In genomic region chr14:74610199-74610865, GRCh38 we compare ENCODE assay signal across 9 cellular contexts. TPM values are rescaled to one million over a fixed set of nuclear protein-coding genes. Genes with fewer than 3 reads are reported as not detected.
DNase-seq lines count a peak whose midpoint lies in the region; ATAC-seq and TF ChIP-seq lines count a peak whose summit lies in the region.
"Had no signal": no experiment of that assay in that cellular context is flagged by ENCODE, and none has a peak within 500 bp of the region (broad histone marks: within the 10 kb centered on the region; RNA-seq: fewer than 3 reads in every experiment).

No MANE protein-coding gene starts in this region.

- peak overlapping the region; percentile 92 for H3K4me2 ChIP-seq in GM23248 (ENCODE audit: unreplicated experiment)

- H3F3A ChIP-seq in GM23248 (ENCODE audit: insufficient read depth), result peaks cover 36% of the 10 kb centered on the region

- H3K36me3 Mint-ChIP-seq in chondrocyte (ENCODE audit: low read depth), result no peaks in the 10 kb centered on the region
- no peaks in the 10 kb centered on the region for H3K36me3 Mint-ChIP-seq in naive thymus-derived CD4-positive, alpha-beta T cell

- no peaks in the 10 kb centered on the region for H3K9me3 ChIP-seq in GM23248 (ENCODE audit: low read depth)
- no peaks in the 10 kb centered on the region for H3K9me3 ChIP-seq in naive thymus-derived CD4-positive, alpha-beta T cell (ENCODE audit: control insufficient read depth in 2 of 3, low read length in 3 of 3)

- no peak overlapping the region for H2AFZ ChIP-seq in ACC112 (ENCODE audit: low read length, unreplicated experiment)
- H2AFZ ChIP-seq in GM23248, result no peak overlapping the region

- H3K4me1 ChIP-seq in ACC112 (ENCODE audit: control insufficient read depth, insufficient read depth, low read length, unreplicated experiment) (peaks cover 46% of the 10 kb centered on the region), GM23248 (ENCODE audit: insufficient read depth) (peaks cover 64% of the 10 kb centered on the region)
- H3K4me1 ChIP-seq in naive thymus-derived CD4-positive, alpha-beta T cell (ENCODE audit: control insufficient read depth in 2 of 2, insufficient read depth in 2 of 2, low read length in 2 of 2), result peaks cover 3 to 4% of the 10 kb centered on the region in 2 donors

- H3K27me3 ChIP-seq in ACC112 (ENCODE audit: insufficient read depth, low read length), result no peaks in the 10 kb centered on the region
- no peaks in the 10 kb centered on the region for H3K27me3 ChIP-seq in GM23248 (replicated peaks; ENCODE audit: insufficient read depth)
- H3K27me3 ChIP-seq in naive thymus-derived CD4-positive, alpha-beta T cell (ENCODE audit: control insufficient read depth in 2 of 2, insufficient read depth in 2 of 2, low read length in 2 of 2), result no peaks in the 10 kb centered on the region

- CTCF ChIA-PET in naive thymus-derived CD4-positive, alpha-beta T cell (lab: Charles Lee), result interaction anchor here (0.6 to 3.0 kb wide), 7 partner anchors 7 to 249 kb away, joined by 3 to 30 read pairs (median 5); partner anchors contain the start of gene YLPM1

- no peak for ATAC-seq in naive thymus-derived CD4-positive, alpha-beta T cell
- ATAC-seq in HG02623 (IDR thresholded peaks at IDR 0.05; ENCODE audit: unreplicated experiment), result no peak
- ATAC-seq in GM19351 (IDR thresholded peaks at IDR 0.05; ENCODE audit: unreplicated experiment), result no peak
- no peak for ATAC-seq in HG03460 (IDR thresholded peaks at IDR 0.05; ENCODE audit: unreplicated experiment)

- peak overlapping the region; percentile 75 for H3K9ac ChIP-seq in GM23248

- WGBS in GM23248 (ENCODE audit: low coverage in 1 of 2, low lambda C conversion rate in 2 of 2, missing lambda C conversion rate in 2 of 2), 2 experiments, result 63 to 69% methylated on average over 21 to 26 of the region's 26 CpGs

- H3K27me3 Mint-ChIP-seq in chondrocyte (ENCODE audit: low read depth), result no peaks in the 10 kb centered on the region
- peaks cover 0 to 47% (median 6%) of the 10 kb centered on the region in 5 donors for H3K27me3 Mint-ChIP-seq in naive thymus-derived CD4-positive, alpha-beta T cell

- TF ChIP-seq CTCF in chondrocyte (IDR thresholded peaks at IDR 0.05), result no peak

- peak overlapping the region; percentile 54 for H3K27ac Mint-ChIP-seq in chondrocyte (ENCODE audit: unreplicated experiment)
- peak overlapping the region in 7 of 9 donors; percentile 36 to 76 (median 50) for H3K27ac Mint-ChIP-seq in naive thymus-derived CD4-positive, alpha-beta T cell

- peaks cover 70% of the 10 kb centered on the region for H3K4me1 Mint-ChIP-seq in chondrocyte (ENCODE audit: low read depth)
- H3K4me1 Mint-ChIP-seq in naive thymus-derived CD4-positive, alpha-beta T cell, result peaks cover 17 to 31% (median 27%) of the 10 kb centered on the region in 7 donors

- H3K36me3 ChIP-seq in ACC112 (ENCODE audit: insufficient read depth, low read length), result no peaks in the 10 kb centered on the region
- no peaks in the 10 kb centered on the region for H3K36me3 ChIP-seq in GM23248 (ENCODE audit: low read depth)
- H3K36me3 ChIP-seq in naive thymus-derived CD4-positive, alpha-beta T cell (ENCODE audit: control insufficient read depth in 2 of 3, insufficient read depth in 3 of 3, low read length in 3 of 3), result no peaks in the 10 kb centered on the region

- H3K79me2 ChIP-seq in ACC112 (ENCODE audit: control insufficient read depth, insufficient read depth, low read length, unreplicated experiment) (peaks cover 53% of the 10 kb centered on the region), GM23248 (ENCODE audit: insufficient read depth) (peaks cover 79% of the 10 kb centered on the region)

- no peaks in the 10 kb centered on the region for H3K9me2 ChIP-seq in GM23248 (ENCODE audit: insufficient read depth)

- in situ Hi-C loops in GM23248 (cut with MboI), result no loop called here

- H3K4me3 ChIP-seq in ACC112 (ENCODE audit: low read depth, low read length) (peak overlapping the region; percentile 84), GM23248 (peak overlapping the region; percentile 97)
- H3K4me3 ChIP-seq in naive thymus-derived CD4-positive, alpha-beta T cell (ENCODE audit: low read length), result no peak overlapping the region

- H3K4me3 Mint-ChIP-seq in chondrocyte (ENCODE audit: unreplicated experiment), result peak overlapping the region; percentile 85
- H3K4me3 Mint-ChIP-seq in naive thymus-derived CD4-positive, alpha-beta T cell, result peak overlapping the region; percentile 7 to 81 (median 67)

- POLR2A ChIA-PET in naive thymus-derived CD4-positive, alpha-beta T cell (lab: Charles Lee), result interaction anchor here (1.8 to 1.9 kb wide), 2 partner anchors 8 to 153 kb away, joined by 12 read pairs; partner anchors contain the start of gene YLPM1

- no peaks in the 10 kb centered on the region for H3K9me3 Mint-ChIP-seq in chondrocyte (ENCODE audit: low read depth)
- H3K9me3 Mint-ChIP-seq in naive thymus-derived CD4-positive, alpha-beta T cell, result no peaks in the 10 kb centered on the region

- no peaks in the 10 kb centered on the region for H4K20me1 ChIP-seq in GM23248 (ENCODE audit: insufficient read depth)

- H3K27ac ChIP-seq in ACC112 (ENCODE audit: low read depth, low read length), result no peak overlapping the region
- no peak overlapping the region for H3K27ac ChIP-seq in GM23248
- H3K27ac ChIP-seq in naive thymus-derived CD4-positive, alpha-beta T cell (ENCODE audit: low read depth, low read length), result no peak overlapping the region

- DNase-seq in GM23248 (no peak), chondrocyte (ENCODE audit: low spot score) (no peak), NCI-H2029 treated with DMSO at 0.1 percent for 48 hours (lab: John Stamatoyannopoulos, UW) (no peak)
- DNase-seq in naive thymus-derived CD4-positive, alpha-beta T cell, result no peak
- DNase-seq: stimulated activated CD4-positive, alpha-beta T cell treated with anti-CD3 and anti-CD28 coated beads, Interleukin-2, amount 100 ng/mL, for 48 hours had no signal

- intact Hi-C loops in naive thymus-derived CD4-positive, alpha-beta T cell (cut with micrococcal nuclease), result loop anchor here in 1 of 2 donors (5.0 kb wide), 1 partner anchor 687 kb away; no protein-coding TSS in a partner anchor

RNA-seq across cellular contexts. Expression of gene LTBP2, which starts 1.7 kb away (rescaled TPM):
- total RNA-seq in GM23248 (2014; rRNA removed; shearing (Covaris generic)), result 441 and 456 TPM in 2 replicates
- 73.5 and 73.7 TPM in 2 replicates for polyA plus RNA-seq in GM23248 (2016; fragmentation: Nextera tagmentation; extraction: Ambion mirVana)
- 210 to 446 TPM (median 215 TPM) in 3 replicates for total RNA-seq in chondrocyte
- 1 to 10 TPM in 1 of 5 experiments, under 1 TPM in 4; 0.17 to 1.1 (median 0.58) TPM for total RNA-seq in naive thymus-derived CD4-positive, alpha-beta T cell
- under 1 TPM; 0.07 to 0.22 TPM for polyA plus RNA-seq in naive thymus-derived CD4-positive, alpha-beta T cell

Comparison
In these comparisons a context has a peak if more than half of its experiments do, and no peak if none do; other contexts are left out.
1. RNA of gene LTBP2, which starts 1.7 kb away (total RNA-seq): 441 to 456 TPM in GM23248 and 210 to 446 TPM in chondrocyte; 0.17 to 1.1 TPM in naive thymus-derived CD4-positive, alpha-beta T cell; every median in the first group is over 100 times any median in the second.